ENCODE assay signal across 8 cellular contexts in genomic region chr5:138544171-138545134, GRCh38. TPM values are rescaled to one million over a fixed set of nuclear protein-coding genes. Genes with fewer than 3 reads are reported as not detected.
DNase-seq lines count a peak whose midpoint lies in the region; ATAC-seq, FAIRE-seq and TF ChIP-seq lines count a peak whose summit lies in the region.

No MANE protein-coding gene starts in this region.

- H3K4me3 ChIP-seq in GM06990 (replicated peaks; ENCODE audit: low read depth, low read length) (peak overlapping the region; percentile 99), endocrine pancreas (ENCODE audit: control insufficient read depth, insufficient read depth, low read length) (peak overlapping the region; percentile 82)

- H3K9ac ChIP-seq in endocrine pancreas (ENCODE audit: control insufficient read depth, insufficient read depth, low read length) = peak overlapping the region; percentile 92

- intact Hi-C loops in natural killer cell (cut with micrococcal nuclease) = loop anchor here (10.0 kb wide), 1 partner anchor 50 kb away; no protein-coding TSS in a partner anchor

- no peak for DNase-seq in GM06990 (ENCODE audit: extremely low read depth, insufficient read length)
- peak; percentile 11 for DNase-seq in RCC 7860 (ENCODE audit: low spot score)
- no peak for DNase-seq in natural killer cell
- DNase-seq in cortex of kidney (lab: John Stamatoyannopoulos, UW) = no peak
- DNase-seq in OCI-M2 (lab: John Stamatoyannopoulos, UW; ENCODE audit: unreplicated experiment) = no peak
- DNase-seq in NCI-H2107 (lab: John Stamatoyannopoulos, UW) = no peak

- peak overlapping the region; percentile 100 for H3K4me3 Mint-ChIP-seq in natural killer cell

- H3K4me1 ChIP-seq in endocrine pancreas (ENCODE audit: control insufficient read depth, insufficient read depth, low read length) = peaks cover 22% of the 10 kb centered on the region

- H3K36me3 ChIP-seq in GM06990 (ENCODE audit: control insufficient read depth, insufficient read depth, low read length) (0 out of 2 replicates have a peak, but pooled peaks cover 1% of the 10 kb centered on the region), endocrine pancreas (ENCODE audit: control insufficient read depth, insufficient read depth, low read length) (no peaks in the 10 kb centered on the region)

- H3K27me3 ChIP-seq in GM06990 (replicated peaks; ENCODE audit: control insufficient read depth, insufficient read depth, low read length) (no peaks in the 10 kb centered on the region), endocrine pancreas (ENCODE audit: control insufficient read depth, insufficient read depth, low read length) (no peaks in the 10 kb centered on the region)

- ATAC-seq in natural killer cell (no peak), GM21360 (IDR thresholded peaks at IDR 0.05; ENCODE audit: unreplicated experiment) (no peak)

- H3K27me3 Mint-ChIP-seq in natural killer cell (ENCODE audit: low read depth in 2 of 2) = no peaks in the 10 kb centered on the region

- H3K4me1 Mint-ChIP-seq in natural killer cell = peaks cover 72 to 76% of the 10 kb centered on the region in 2 donors

- no peaks in the 10 kb centered on the region for H3K36me3 Mint-ChIP-seq in natural killer cell

- no peak for TF ChIP-seq CTCF in GM06990 (IDR thresholded peaks at IDR 0.05; ENCODE audit: insufficient read depth, low read length, poor library complexity, severe bottlenecking)
- no peak for TF ChIP-seq CTCF in natural killer cell (IDR thresholded peaks at IDR 0.05)

- H3K9me3 ChIP-seq in endocrine pancreas (ENCODE audit: control insufficient read depth, low read length) = no peaks in the 10 kb centered on the region

- no peak for FAIRE-seq in RCC 7860 (lab: Jason Lieb, UNC)

- no peaks in the 10 kb centered on the region for H3K9me3 Mint-ChIP-seq in natural killer cell

- H3K27ac Mint-ChIP-seq in natural killer cell = peak overlapping the region; percentile 98 to 100

RNA-seq across cellular contexts. Expression of gene ETF1, which starts 1.4 kb away (rescaled TPM):
- 100 to 1,000 TPM; 135 to 189 (median 136) TPM for total RNA-seq in natural killer cell

RNA-seq across cellular contexts. Expression of gene HSPA9, which starts 30.7 kb away (rescaled TPM):
- total RNA-seq in natural killer cell = 100 to 1,000 TPM; 272 to 308 (median 308) TPM
